26 cellular contexts compared by ENCODE assay signal in genomic region chr4:119479835-119480234, GRCh38.
"Had no signal": no experiment of that assay in that cellular context is flagged by ENCODE, and none has a peak within 500 bp of the region (broad histone marks: within the 10 kb centered on the region; RNA-seq: fewer than 3 reads in every experiment).

No MANE protein-coding gene starts in this region.

- DNase-seq: naive thymus-derived CD4-positive, alpha-beta T cell; natural killer cell; occipital lobe; ovary; posterior cingulate gyrus; psoas muscle; right cardiac atrium; right lobe of liver; sigmoid colon; stimulated activated CD4-positive, alpha-beta T cell treated with anti-CD3 and anti-CD28 coated beads, Interleukin-15, amount 100 ng/mL, for 24 hours; stimulated activated CD4-positive, alpha-beta T cell treated with anti-CD3 and anti-CD28 coated beads, Interleukin-2, amount 100 ng/mL, for 24 hours; stimulated activated CD4-positive, alpha-beta T cell treated with anti-CD3 and anti-CD28 coated beads, Interleukin-2, amount 100 ng/mL, for 48 hours; stimulated activated CD4-positive, alpha-beta T cell treated with anti-CD3 and anti-CD28 coated beads, Interleukin-4, amount 100 ng/mL, for 24 hours; stimulated activated naive B cell treated with anti-CD40 and anti-IgM and Interleukin-4, amounts not matched to agents 10 μg/mL and 1 μg/mL and 100 μg/mL, for 72 hours; stimulated activated naive CD4-positive, alpha-beta T cell treated with Interleukin-2 at 50 U/mL for 16 hours; stomach; substantia nigra; testis; trophoblast cell; upper lobe of left lung had no signal

- H3K4me1 ChIP-seq: neural progenitor cell, parathyroid adenoma, psoas muscle, sigmoid colon, stomach, suprapubic skin, testis, tibial nerve, upper lobe of left lung, vagina had no signal

- H3K9ac ChIP-seq: neural progenitor cell, parathyroid adenoma had no signal

- H3K9me3 ChIP-seq: ovary, psoas muscle, right lobe of liver, sigmoid colon, stomach, suprapubic skin, testis, tibial nerve, upper lobe of left lung, vagina had no signal

- H3K36me3 ChIP-seq: ovary, right lobe of liver had no signal

- H3K4me3 ChIP-seq: neural progenitor cell, ovary, psoas muscle, right lobe of liver, sigmoid colon, stomach, suprapubic skin, testis, tibial nerve, upper lobe of left lung, vagina had no signal

- ATAC-seq: naive thymus-derived CD4-positive, alpha-beta T cell; natural killer cell; psoas muscle; right cardiac atrium; stimulated activated effector memory CD8-positive, alpha-beta T cell treated with anti-CD3 and anti-CD28 coated beads, Interleukin-12 subunit alpha, Interleukin-12 subunit beta, amount 100 ng/mL, for 72 hours; stimulated activated naive B cell treated with anti-CD40 and anti-IgM and Interleukin-4, amounts not matched to agents 10 μg/mL and 1 μg/mL and 100 μg/mL, for 72 hours had no signal

- H3K27me3 ChIP-seq: neural progenitor cell, ovary, right lobe of liver, sigmoid colon, stomach, suprapubic skin, testis, tibial nerve, upper lobe of left lung, vagina had no signal

- H3K27ac ChIP-seq: neural progenitor cell, ovary, parathyroid adenoma, psoas muscle, sigmoid colon, stomach, suprapubic skin, testis, tibial nerve, upper lobe of left lung, vagina had no signal
